ENCODE assay signal across 8 cellular contexts in the genomic region with DNA sequence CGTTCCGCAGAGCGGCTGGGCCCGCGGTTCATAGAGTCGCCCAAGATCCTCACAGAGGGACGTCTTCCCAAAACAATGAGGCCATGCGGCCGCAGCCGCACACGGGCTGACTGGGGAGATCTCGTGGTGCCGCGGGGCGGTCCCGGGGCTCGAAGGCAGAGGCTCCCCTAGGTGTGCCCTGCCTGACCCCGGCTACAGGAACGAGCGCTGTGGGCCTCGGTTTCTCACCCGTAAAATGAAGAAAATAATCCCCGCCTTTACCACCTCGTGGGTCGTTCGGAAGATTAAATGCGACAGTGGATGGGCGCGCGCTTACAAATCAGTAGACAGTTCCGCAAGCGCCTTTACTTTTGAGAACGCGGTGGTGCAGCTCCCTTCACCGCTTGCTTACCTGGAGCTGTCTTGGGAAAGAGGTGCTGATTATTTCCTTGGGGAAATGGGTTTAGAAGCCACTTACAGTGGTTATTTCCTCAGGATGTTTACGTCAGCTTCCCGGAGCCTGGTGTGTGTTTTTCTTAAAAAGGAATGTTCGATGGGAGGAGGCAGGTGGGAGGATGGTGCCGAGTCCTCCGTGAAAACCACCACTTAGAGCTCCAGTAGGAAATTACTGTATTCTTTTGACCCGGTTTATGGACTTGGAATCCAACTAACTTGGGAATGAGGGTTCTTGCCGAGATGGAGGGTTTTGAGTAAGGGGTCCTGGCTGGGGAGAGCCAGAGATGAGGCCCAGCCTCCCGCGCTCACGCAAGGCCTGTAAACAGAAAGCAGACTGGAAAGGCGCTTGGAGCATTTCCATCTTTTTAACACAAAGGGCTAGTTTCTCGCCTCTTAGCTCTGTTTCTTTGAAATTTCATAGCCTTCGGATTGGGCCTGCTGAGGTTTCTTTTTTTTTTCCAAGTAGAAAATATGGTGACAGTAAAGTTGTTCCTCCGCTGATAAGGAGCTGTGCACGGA. TPM values are rescaled to one million over a fixed set of nuclear protein-coding genes. Genes with fewer than 3 reads are reported as not detected.
A peak's percentile ranks its signal among the peaks of the same experiment; 100 is the strongest.
DNase-seq lines count a peak whose midpoint lies in the region.

No MANE protein-coding gene starts in this region.

- no peaks in the 10 kb centered on the region for H3K9me3 Mint-ChIP-seq in activated CD4-positive, alpha-beta T cell treated with anti-CD3 and anti-CD28 coated beads, Interleukin-2, amount 10 ng/mL, durations not matched to agents 24 days and 14 days

- peaks cover 32% of the 10 kb centered on the region for H3K27me3 Mint-ChIP-seq in activated CD4-positive, alpha-beta T cell treated with anti-CD3 and anti-CD28 coated beads, Interleukin-2, amount 10 ng/mL, durations not matched to agents 24 days and 14 days

- intact Hi-C loops in activated CD4-positive, alpha-beta T cell treated with anti-CD3 and anti-CD28 coated beads, Interleukin-2, amount 10 ng/mL, durations not matched to agents 24 days and 14 days (cut with micrococcal nuclease): loop anchor here (5.0 to 10.0 kb wide), 4 partner anchors 565 to 1063 kb away; partner anchors contain the start of gene MESD

- H3K36me3 ChIP-seq in duodenal mucosa (ENCODE audit: control insufficient read depth in 1 of 2, insufficient read depth in 2 of 2, low read length in 2 of 2): no peaks in the 10 kb centered on the region

- peaks cover 4 to 13% of the 10 kb centered on the region in 2 donors for H3K4me1 ChIP-seq in duodenal mucosa (ENCODE audit: control insufficient read depth in 1 of 2, insufficient read depth in 2 of 2, low read length in 2 of 2)

- peaks cover 19 to 20% of the 10 kb centered on the region in 2 donors for H3K27me3 ChIP-seq in duodenal mucosa (ENCODE audit: control insufficient read depth in 1 of 2, insufficient read depth in 2 of 2, low read length in 2 of 2)

- H3K27ac Mint-ChIP-seq in activated CD4-positive, alpha-beta T cell treated with anti-CD3 and anti-CD28 coated beads, Interleukin-2, amount 10 ng/mL, durations not matched to agents 24 days and 14 days: no peak overlapping the region

- H3K27ac ChIP-seq in duodenal mucosa (ENCODE audit: low read depth, low read length): no peak overlapping the region

- H3K36me3 Mint-ChIP-seq in activated CD4-positive, alpha-beta T cell treated with anti-CD3 and anti-CD28 coated beads, Interleukin-2, amount 10 ng/mL, durations not matched to agents 24 days and 14 days (ENCODE audit: low read depth): no peaks in the 10 kb centered on the region

- no peaks in the 10 kb centered on the region for H3K9me3 ChIP-seq in duodenal mucosa (ENCODE audit: control insufficient read depth in 1 of 2, low read length in 2 of 2)

- H3K4me3 Mint-ChIP-seq in activated CD4-positive, alpha-beta T cell treated with anti-CD3 and anti-CD28 coated beads, Interleukin-2, amount 10 ng/mL, durations not matched to agents 24 days and 14 days: peak overlapping the region; percentile 74

- peaks cover 17% of the 10 kb centered on the region for H3K4me1 Mint-ChIP-seq in activated CD4-positive, alpha-beta T cell treated with anti-CD3 and anti-CD28 coated beads, Interleukin-2, amount 10 ng/mL, durations not matched to agents 24 days and 14 days

- H3K4me3 ChIP-seq in duodenal mucosa (ENCODE audit: low read depth in 1 of 2, low read length in 2 of 2): peak overlapping the region; percentile 65 to 88

- H3K9ac ChIP-seq in duodenal mucosa (ENCODE audit: low read depth in 1 of 2, low read length in 2 of 2): peak overlapping the region; percentile 43

- DNase-seq in activated CD4-positive, alpha-beta T cell treated with anti-CD3 and anti-CD28 coated beads, Interleukin-2, amount 10 ng/mL, durations not matched to agents 24 days and 14 days: no peak
- DNase-seq in activated CD4-positive, alpha-beta T cell treated with anti-CD3 and anti-CD28 coated beads for 48 hours: no peak
- DNase-seq in NCI-H2227 (lab: John Stamatoyannopoulos, UW; ENCODE audit: unreplicated experiment) (peak; percentile 59), midbrain (lab: John Stamatoyannopoulos, UW) (peak; percentile 45), ureter (ENCODE audit: low spot score) (peak; percentile 48), SIG-M5 treated with dmso at 0.1 percent for 504 hours (lab: John Stamatoyannopoulos, UW; ENCODE audit: unreplicated experiment) (no peak)
- no peak for DNase-seq in stimulated activated CD4-positive, alpha-beta T cell treated with anti-CD3 and anti-CD28 coated beads, Interleukin-4, amount 100 ng/mL, for 4 hours

RNA-seq across cellular contexts. Expression of gene MEX3B, which starts 2.0 kb away (rescaled TPM):
- 1.1 TPM in 2 replicates for total RNA-seq in activated CD4-positive, alpha-beta T cell treated with anti-CD3 and anti-CD28 coated beads, Interleukin-2, amount 10 ng/mL, durations not matched to agents 24 days and 14 days
- total RNA-seq in ureter: 0.55 TPM

Comparison
In these comparisons a context has a peak if more than half of its experiments do, and no peak if none do; other contexts are left out.
1. DNase-seq: peak in NCI-H2227 (single experiment), midbrain (single experiment) and ureter (single experiment); none in activated CD4-positive, alpha-beta T cell treated with anti-CD3 and anti-CD28 coated beads, Interleukin-2, amount 10 ng/mL, durations not matched to agents 24 days and 14 days (single experiment), activated CD4-positive, alpha-beta T cell treated with anti-CD3 and anti-CD28 coated beads for 48 hours (single experiment), stimulated activated CD4-positive, alpha-beta T cell treated with anti-CD3 and anti-CD28 coated beads, Interleukin-4, amount 100 ng/mL, for 4 hours (0 of 2) and SIG-M5 treated with dmso at 0.1 percent for 504 hours (single experiment).